In genomic region chr14:55297611-55298323, GRCh38 we compare ENCODE assay signal across 9 cellular contexts.
A peak's percentile ranks its signal among the peaks of the same experiment; 100 is the strongest.
DNase-seq lines count a peak whose midpoint lies in the region; ATAC-seq, FAIRE-seq and TF ChIP-seq lines count a peak whose summit lies in the region.
"Had no signal": no experiment of that assay in that cellular context is flagged by ENCODE, and none has a peak within 500 bp of the region (broad histone marks: within the 10 kb centered on the region; RNA-seq: fewer than 3 reads in every experiment).

No MANE protein-coding gene starts in this region.

- H3K4me1 ChIP-seq in RWPE2 (ENCODE audit: insufficient read depth, poor library complexity, severe bottlenecking), result peaks cover 20% of the 10 kb centered on the region

- H3K36me3 ChIP-seq in RWPE2 (ENCODE audit: low read depth), result no peaks in the 10 kb centered on the region; the same call in none of the 2 replicates

- peak; percentile 85 for FAIRE-seq in GM19239 (lab: Jason Lieb, UNC)

- ATAC-seq in RWPE2 (ENCODE audit: low read depth) (peak; percentile 57), GM21737 (IDR thresholded peaks at IDR 0.05; ENCODE audit: unreplicated experiment) (no peak)

- TF ChIP-seq CTCF in C4-2B (conservative IDR thresholded peaks at IDR 0.05), result peak; percentile 67
- TF ChIP-seq CTCF in RWPE2 (IDR thresholded peaks at IDR 0.05; ENCODE audit: poor library complexity, severe bottlenecking), result peak; percentile 72

- H3K27ac ChIP-seq in C4-2B (no peak overlapping the region), RWPE2 (ENCODE audit: poor library complexity, severe bottlenecking) (peak overlapping the region; percentile 7)

- no peaks in the 10 kb centered on the region for H3K9me3 ChIP-seq in RWPE2 (ENCODE audit: severe bottlenecking)

- no peak for DNase-seq in GM19239 (ENCODE audit: insufficient read length, low spot score)
- no peak for DNase-seq in RWPE2 (ENCODE audit: low spot score)
- peak; percentile 18 for DNase-seq in iPS-NIHi11 (ENCODE audit: low spot score)
- DNase-seq in glomerular visceral epithelial cell (ENCODE audit: extremely low spot score), result no peak
- no peak for DNase-seq in NCI-H1105 treated with DMSO at 0.1 percent for 48 hours (lab: John Stamatoyannopoulos, UW)
- DNase-seq in T1000 (lab: John Stamatoyannopoulos, UW), result no peak
- DNase-seq: NCI-H1105 had no signal

- no peak overlapping the region for H3K4me3 ChIP-seq in RWPE2 (ENCODE audit: severe bottlenecking)

- H3K27me3 ChIP-seq in RWPE2 (ENCODE audit: insufficient read depth, poor library complexity, severe bottlenecking), result no peaks in the 10 kb centered on the region
